15 cellular contexts compared by ENCODE assay signal in genomic region chr3:144142151-144142855, GRCh38.
A peak's percentile ranks its signal among the peaks of the same experiment; 100 is the strongest.
DNase-seq lines count a peak whose midpoint lies in the region; ATAC-seq lines count a peak whose summit lies in the region.
"Had no signal": no experiment of that assay in that cellular context is flagged by ENCODE, and none has a peak within 500 bp of the region (broad histone marks: within the 10 kb centered on the region; RNA-seq: fewer than 3 reads in every experiment).

No MANE protein-coding gene starts in this region.

- H2BK12ac ChIP-seq in trophoblast cell (ENCODE audit: low read length): no peak overlapping the region

- no peak overlapping the region for H3K27ac Mint-ChIP-seq in effector memory CD8-positive, alpha-beta T cell
- no peak overlapping the region for H3K27ac Mint-ChIP-seq in CD8-positive, alpha-beta memory T cell
- H3K27ac Mint-ChIP-seq: T-helper 2 cell treated with Interferon-gamma antibody and Interleukin-4, amounts not matched to agents 5 μg/mL and 100 μg/mL, for 36 hours had no signal

- no peak overlapping the region for H3K14ac ChIP-seq in trophoblast cell (ENCODE audit: low read length)

- H3K79me1 ChIP-seq in trophoblast cell (ENCODE audit: low read length): no peaks in the 10 kb centered on the region

- H4K20me1 ChIP-seq in GM23248 (ENCODE audit: insufficient read depth): no peaks in the 10 kb centered on the region

- POLR2A ChIA-PET in CD8-positive, alpha-beta memory T cell (lab: Charles Lee): no interaction called here

- no peak overlapping the region for H4K91ac ChIP-seq in trophoblast cell (ENCODE audit: low read depth, low read length)

- H4K12ac ChIP-seq in trophoblast cell (ENCODE audit: low read depth, low read length): no peak overlapping the region

- no peaks in the 10 kb centered on the region for H3K4me1 Mint-ChIP-seq in effector memory CD8-positive, alpha-beta T cell (ENCODE audit: low read depth in 2 of 2)
- H3K4me1 Mint-ChIP-seq in CD8-positive, alpha-beta memory T cell: no peaks in the 10 kb centered on the region

- H2BK5ac ChIP-seq in trophoblast cell (ENCODE audit: low read depth, low read length, poor library complexity): no peak overlapping the region

- no peak overlapping the region for H3K4me3 Mint-ChIP-seq in effector memory CD8-positive, alpha-beta T cell
- H3K4me3 Mint-ChIP-seq in CD8-positive, alpha-beta memory T cell: no peak overlapping the region
- H3K4me3 Mint-ChIP-seq: T-helper 2 cell treated with Interferon-gamma antibody and Interleukin-4, amounts not matched to agents 5 μg/mL and 100 μg/mL, for 36 hours had no signal

- no peaks in the 10 kb centered on the region for H3K36me3 ChIP-seq in GM23248 (ENCODE audit: low read depth)
- H3K36me3 ChIP-seq in skeletal muscle tissue (ENCODE audit: control insufficient read depth in 3 of 3, insufficient read depth in 3 of 3, low read length in 3 of 3): no peaks in the 10 kb centered on the region
- no peaks in the 10 kb centered on the region for H3K36me3 ChIP-seq in trophoblast cell (ENCODE audit: control insufficient read depth in 1 of 2, insufficient read depth in 2 of 2, low read length in 2 of 2)
- H3K36me3 ChIP-seq in CD8-positive, alpha-beta memory T cell (ENCODE audit: insufficient read depth, low read length): no peaks in the 10 kb centered on the region

- no peak overlapping the region for H3K18ac ChIP-seq in trophoblast cell (ENCODE audit: low read length)

- peak overlapping the region; percentile 53 for H3K27ac ChIP-seq in GM23248
- peak overlapping the region; percentile 31 for H3K27ac ChIP-seq in skeletal muscle tissue (ENCODE audit: low read depth, low read length)
- no peak overlapping the region for H3K27ac ChIP-seq in trophoblast cell (ENCODE audit: low read depth, low read length)
- no peak overlapping the region for H3K27ac ChIP-seq in CD8-positive, alpha-beta memory T cell (ENCODE audit: low read depth, low read length)

- no peaks in the 10 kb centered on the region for H3K79me2 ChIP-seq in GM23248 (ENCODE audit: insufficient read depth)
- H3K79me2 ChIP-seq in trophoblast cell (ENCODE audit: control insufficient read depth, insufficient read depth, low read length, poor library complexity): no peaks in the 10 kb centered on the region

- H3K4me1 ChIP-seq in GM23248 (ENCODE audit: insufficient read depth) (peaks cover 10% of the 10 kb centered on the region), skeletal muscle tissue (ENCODE audit: control insufficient read depth in 3 of 3, insufficient read depth in 3 of 3, low read length in 3 of 3) (peaks cover 0 to 7% (median 0%) of the 10 kb centered on the region in 3 donors), trophoblast cell (ENCODE audit: control insufficient read depth in 1 of 2, insufficient read depth in 2 of 2, low read length in 2 of 2) (no peaks in the 10 kb centered on the region)
- no peaks in the 10 kb centered on the region for H3K4me1 ChIP-seq in CD8-positive, alpha-beta memory T cell (ENCODE audit: insufficient read depth, low read length)
- H3K4me1 ChIP-seq: Caco-2 had no signal

- DNase-seq in GM23248 (peak; percentile 81), astrocyte of the hippocampus (ENCODE audit: low read depth, low spot score) (peak; percentile 35), iPS-NIHi7 (ENCODE audit: extremely low spot score) (peak; percentile 19), trophoblast cell (no peak), NCI-H526 treated with DMSO at 0.1 percent for 48 hours (lab: John Stamatoyannopoulos, UW) (no peak)
- no peak for DNase-seq in effector memory CD8-positive, alpha-beta T cell
- DNase-seq in CD8-positive, alpha-beta memory T cell: no peak
- DNase-seq: anterior cingulate cortex; Caco-2; NCI-H1694; PC-3; stimulated activated naive CD8-positive, alpha-beta T cell treated with anti-CD3 and anti-CD28 coated beads, Interleukin-15, Interleukin-2, amounts not matched to agents 100 U/mL and 50 U/mL, for 24 hours had no signal

- no peak overlapping the region for H3K4ac ChIP-seq in trophoblast cell (ENCODE audit: low read depth, low read length)

- H3K9me3 Mint-ChIP-seq in effector memory CD8-positive, alpha-beta T cell: peaks cover 0 to 5% of the 10 kb centered on the region in 2 donors
- H3K9me3 Mint-ChIP-seq in CD8-positive, alpha-beta memory T cell: peaks cover 6 to 19% (median 9%) of the 10 kb centered on the region in 5 donors
- H3K9me3 Mint-ChIP-seq: T-helper 2 cell treated with Interferon-gamma antibody and Interleukin-4, amounts not matched to agents 5 μg/mL and 100 μg/mL, for 36 hours had no signal

- CTCF ChIA-PET in CD8-positive, alpha-beta memory T cell (lab: Charles Lee): no interaction called here

- in situ Hi-C loops in GM23248 (cut with MboI): no loop called here

- H3K9ac ChIP-seq in GM23248 (peak overlapping the region; percentile 51), skeletal muscle tissue (ENCODE audit: low read depth in 1 of 3, low read length in 3 of 3) (no peak overlapping the region), trophoblast cell (ENCODE audit: low read length) (no peak overlapping the region)

- no peak overlapping the region for H2BK120ac ChIP-seq in trophoblast cell (ENCODE audit: insufficient read depth, low read length, poor library complexity)

- H2AFZ ChIP-seq in GM23248 (peak overlapping the region; percentile 79), trophoblast cell (ENCODE audit: insufficient read depth, low read length, poor library complexity) (no peak overlapping the region)

- H3K9me3 ChIP-seq in GM23248 (ENCODE audit: low read depth) (no peaks in the 10 kb centered on the region), skeletal muscle tissue (ENCODE audit: control insufficient read depth in 3 of 3, low read length in 3 of 3) (no peaks in the 10 kb centered on the region), trophoblast cell (ENCODE audit: insufficient read depth, low read depth, low read length) (no peaks in the 10 kb centered on the region)
- no peaks in the 10 kb centered on the region for H3K9me3 ChIP-seq in CD8-positive, alpha-beta memory T cell (ENCODE audit: low read length)
- H3K9me3 ChIP-seq: Caco-2 had no signal

- H3K4me2 ChIP-seq in GM23248 (ENCODE audit: unreplicated experiment) (peak overlapping the region; percentile 83), trophoblast cell (ENCODE audit: low read length) (no peak overlapping the region)

- H4K8ac ChIP-seq in trophoblast cell (ENCODE audit: low read depth, low read length): no peak overlapping the region

- H3K27me3 ChIP-seq in GM23248 (replicated peaks; ENCODE audit: insufficient read depth): no peaks in the 10 kb centered on the region
- H3K27me3 ChIP-seq in skeletal muscle tissue (ENCODE audit: control insufficient read depth in 3 of 3, insufficient read depth in 3 of 3, low read length in 3 of 3): no peaks in the 10 kb centered on the region
- H3K27me3 ChIP-seq in trophoblast cell (ENCODE audit: insufficient read depth, low read length): no peaks in the 10 kb centered on the region
- H3K27me3 ChIP-seq in CD8-positive, alpha-beta memory T cell (ENCODE audit: insufficient read depth, low read length, poor library complexity, severe bottlenecking): no peaks in the 10 kb centered on the region

- H3K27me3 Mint-ChIP-seq in effector memory CD8-positive, alpha-beta T cell: peaks cover 0 to 14% of the 10 kb centered on the region in 2 donors
- H3K27me3 Mint-ChIP-seq in CD8-positive, alpha-beta memory T cell: peaks cover 4 to 7% of the 10 kb centered on the region in 2 donors

- peaks cover 16% of the 10 kb centered on the region; the same call in 1 of the 2 replicates for H3F3A ChIP-seq in GM23248 (ENCODE audit: insufficient read depth)

- H3K4me3 ChIP-seq in GM23248 (peak overlapping the region; percentile 59), skeletal muscle tissue (ENCODE audit: low read length in 3 of 3) (no peak overlapping the region), trophoblast cell (ENCODE audit: low read depth, low read length) (no peak overlapping the region)
- H3K4me3 ChIP-seq in CD8-positive, alpha-beta memory T cell (ENCODE audit: low read length): no peak overlapping the region

- no peaks in the 10 kb centered on the region for H3K36me3 Mint-ChIP-seq in effector memory CD8-positive, alpha-beta T cell (ENCODE audit: insufficient read depth)
- H3K36me3 Mint-ChIP-seq in CD8-positive, alpha-beta memory T cell: peaks cover 0 to 4% (median 0%) of the 10 kb centered on the region in 3 donors

- no peak overlapping the region for H3K23ac ChIP-seq in trophoblast cell (ENCODE audit: low read length)

- H2AK5ac ChIP-seq in trophoblast cell (ENCODE audit: low read length): no peak overlapping the region

- ATAC-seq in effector memory CD8-positive, alpha-beta T cell (replicated peaks): no peak
- ATAC-seq: HepG2; PC-3; stimulated activated naive CD8-positive, alpha-beta T cell treated with anti-CD3 and anti-CD28 coated beads, Interleukin-15, Interleukin-2, amounts not matched to agents 100 U/mL and 50 U/mL, for 24 hours had no signal

- H3K9me2 ChIP-seq in GM23248 (ENCODE audit: insufficient read depth): no peaks in the 10 kb centered on the region

- WGBS in GM23248 (ENCODE audit: low coverage in 1 of 2, low lambda C conversion rate in 2 of 2, missing lambda C conversion rate in 2 of 2), 2 experiments: 4 to 5% methylated on average over 5 of the region's 5 CpGs
- no CpG with 5 or more reads among the region's 5 CpGs for WGBS in trophoblast cell (ENCODE audit: extremely low coverage, insufficient coverage, insufficient read length)

Comparison
In these comparisons a context has a peak if more than half of its experiments do, and no peak if none do; other contexts are left out.
1. DNase-seq: peak in GM23248 (single experiment), astrocyte of the hippocampus (single experiment) and iPS-NIHi7 (single experiment); none in trophoblast cell (0 of 2), effector memory CD8-positive, alpha-beta T cell (0 of 3), NCI-H526 treated with DMSO at 0.1 percent for 48 hours (single experiment) and CD8-positive, alpha-beta memory T cell (0 of 5).
2. H3K27ac ChIP-seq: peak in GM23248 (single experiment) and skeletal muscle tissue (single experiment); none in trophoblast cell (single experiment) and CD8-positive, alpha-beta memory T cell (single experiment).